In genomic region chr16:89545044-89545830, GRCh38 we compare ENCODE assay signal across 1 cellular context.
A peak's percentile ranks its signal among the peaks of the same experiment; 100 is the strongest.
TF ChIP-seq lines count a peak whose summit lies in the region.

No MANE protein-coding gene starts in this region.

TF ChIP-seq in HepG2, 621 proteins besides CTCF, POLR2A, EP300 and RAD21 (continued from another document and continues in another):
- no peak for TF ChIP-seq SMAD9 (CRISPR knock-in tag; IDR thresholded peaks at IDR 0.05)
- TF ChIP-seq HNF4A (CRISPR knock-in tag; IDR thresholded peaks at IDR 0.05): peak; percentile 96
- TF ChIP-seq SP4 (CRISPR knock-in tag; IDR thresholded peaks at IDR 0.05): no peak
- no peak for TF ChIP-seq ZNF629 (CRISPR knock-in tag; conservative IDR thresholded peaks at IDR 0.05)
- TF ChIP-seq ZFP36 (IDR thresholded peaks at IDR 0.05; ENCODE audit: borderline replicate concordance, low read depth, low read length, partially characterized antibody): no peak
- no peak for TF ChIP-seq ZNF20 (CRISPR knock-in tag; IDR thresholded peaks at IDR 0.05)
- no peak for TF ChIP-seq GTF3A (CRISPR knock-in tag; conservative IDR thresholded peaks at IDR 0.05)
- no peak for TF ChIP-seq FOXM1 (CRISPR knock-in tag; IDR thresholded peaks at IDR 0.05)
- peak; percentile 45; the same call in 1 of the 2 replicates for TF ChIP-seq NFYB (CRISPR knock-in tag; IDR thresholded peaks at IDR 0.05)
- TF ChIP-seq GATA4 (IDR thresholded peaks at IDR 0.05; ENCODE audit: borderline replicate concordance, low read depth): no peak
- no peak for TF ChIP-seq DDIT3 (CRISPR knock-in tag; IDR thresholded peaks at IDR 0.05)
- TF ChIP-seq TCF7 (IDR thresholded peaks at IDR 0.05; ENCODE audit: low read depth): no peak
- TF ChIP-seq TEAD3 (CRISPR knock-in tag; optimal IDR thresholded peaks at IDR 0.05; ENCODE audit: borderline replicate concordance): peak; percentile 27
- TF ChIP-seq CHCHD3 (CRISPR knock-in tag; IDR thresholded peaks at IDR 0.05): no peak
- peak; percentile 91 for TF ChIP-seq ZNF768 (CRISPR knock-in tag; IDR thresholded peaks at IDR 0.05)
- TF ChIP-seq SOX6 (IDR thresholded peaks at IDR 0.05): no peak
- TF ChIP-seq SOX6 (CRISPR knock-in tag; IDR thresholded peaks at IDR 0.05): peak; percentile 50
- TF ChIP-seq RXRB (CRISPR knock-in tag; IDR thresholded peaks at IDR 0.05; ENCODE audit: borderline replicate concordance): peak; percentile 85
- TF ChIP-seq TRAFD1 (CRISPR knock-in tag; IDR thresholded peaks at IDR 0.05; ENCODE audit: borderline replicate concordance): no peak
- TF ChIP-seq ATF3 (CRISPR knock-in tag; IDR thresholded peaks at IDR 0.05): no peak
- peak; percentile 92; the same call in 1 of the 2 replicates for TF ChIP-seq ZBTB4 (CRISPR knock-in tag; IDR thresholded peaks at IDR 0.05; ENCODE audit: borderline replicate concordance)
- no peak for TF ChIP-seq PLSCR1 (CRISPR knock-in tag; IDR thresholded peaks at IDR 0.05; ENCODE audit: borderline replicate concordance)
- TF ChIP-seq DMAP1 (CRISPR knock-in tag; IDR thresholded peaks at IDR 0.05): no peak
- no peak for TF ChIP-seq SCMH1 (CRISPR knock-in tag; IDR thresholded peaks at IDR 0.05; ENCODE audit: borderline replicate concordance)
- TF ChIP-seq ADNP (CRISPR knock-in tag; IDR thresholded peaks at IDR 0.05): no peak
- TF ChIP-seq GRHL1 (CRISPR knock-in tag; conservative IDR thresholded peaks at IDR 0.05): no peak
- 0 out of 2 replicates have a peak, but pooled peaks have one; percentile 46 for TF ChIP-seq AFF4 (CRISPR knock-in tag; IDR thresholded peaks at IDR 0.05)
- TF ChIP-seq ZNF83 (CRISPR knock-in tag; IDR thresholded peaks at IDR 0.05; ENCODE audit: borderline replicate concordance): no peak; the same call in 1 of the 2 replicates
- TF ChIP-seq ZNF580 (CRISPR knock-in tag; IDR thresholded peaks at IDR 0.05; ENCODE audit: borderline replicate concordance, low read depth): 0 out of 2 replicates have a peak, but pooled peaks have one; percentile 29
- no peak for TF ChIP-seq ZNF12 (CRISPR knock-in tag; IDR thresholded peaks at IDR 0.05)
- no peak; the same call in 1 of the 2 replicates for TF ChIP-seq KLF12 (CRISPR knock-in tag; IDR thresholded peaks at IDR 0.05; ENCODE audit: borderline replicate concordance)
- TF ChIP-seq ZNF660 (CRISPR knock-in tag; IDR thresholded peaks at IDR 0.05; ENCODE audit: borderline replicate concordance, low read depth): no peak
- TF ChIP-seq ZNF530 (CRISPR knock-in tag; IDR thresholded peaks at IDR 0.05; ENCODE audit: low read depth): no peak
- TF ChIP-seq ZBTB7A (CRISPR knock-in tag; IDR thresholded peaks at IDR 0.05): no peak; the same call in 1 of the 2 replicates
- no peak for TF ChIP-seq ZNF207 (IDR thresholded peaks at IDR 0.05; ENCODE audit: borderline replicate concordance)
- TF ChIP-seq NR2C2 (CRISPR knock-in tag; IDR thresholded peaks at IDR 0.05; ENCODE audit: borderline replicate concordance): peak; percentile 62
- TF ChIP-seq MNT (IDR thresholded peaks at IDR 0.05): 0 out of 2 replicates have a peak, but pooled peaks have one; percentile 14
- no peak for TF ChIP-seq ZBTB10 (CRISPR knock-in tag; IDR thresholded peaks at IDR 0.05; ENCODE audit: borderline replicate concordance)
- TF ChIP-seq ZNF784 (CRISPR knock-in tag; IDR thresholded peaks at IDR 0.05; ENCODE audit: borderline replicate concordance): no peak
- TF ChIP-seq KDM2A (CRISPR knock-in tag; IDR thresholded peaks at IDR 0.05; ENCODE audit: borderline replicate concordance, low read depth): peak; percentile 57; the same call in 1 of the 2 replicates
- peak; percentile 31; the same call in 1 of the 2 replicates for TF ChIP-seq ZNF121 (CRISPR knock-in tag; IDR thresholded peaks at IDR 0.05)
- TF ChIP-seq SRF (IDR thresholded peaks at IDR 0.05; ENCODE audit: low read depth, low read length): no peak
- TF ChIP-seq TFDP1 (CRISPR knock-in tag; IDR thresholded peaks at IDR 0.05; ENCODE audit: borderline replicate concordance): no peak; the same call in 1 of the 2 replicates
- no peak for TF ChIP-seq ZNF773 (CRISPR knock-in tag; IDR thresholded peaks at IDR 0.05; ENCODE audit: borderline replicate concordance)
- no peak for TF ChIP-seq ZNF564 (CRISPR knock-in tag; IDR thresholded peaks at IDR 0.05)
